Comparison of ENCODE assay signal across 16 cellular contexts in genomic region chr17:77879896-77880280, GRCh38.
"Had no signal": no experiment of that assay in that cellular context is flagged by ENCODE, and none has a peak within 500 bp of the region (broad histone marks: within the 10 kb centered on the region; RNA-seq: fewer than 3 reads in every experiment).

No MANE protein-coding gene starts in this region.

- H3K27ac ChIP-seq: esophagus squamous epithelium, parathyroid adenoma had no signal

- H3K4me1 ChIP-seq: parathyroid adenoma had no signal

- H3K4me3 Mint-ChIP-seq: activated CD4-positive, alpha-beta T cell treated with anti-CD3 and anti-CD28 coated beads, Interleukin-2, amount 10 ng/mL, durations not matched to agents 24 days and 14 days; activated T-cell treated with anti-CD3 and anti-CD28 coated beads, Interleukin-2, amount 50 U/mL, for 4 hours; dendritic cell treated with granulocyte-macrophage colony-stimulating factor and Interleukin-4, amounts not matched to agents 40 ng/mL and 50 ng/mL, for 4 days had no signal

- H3K27ac Mint-ChIP-seq: activated CD4-positive, alpha-beta T cell treated with anti-CD3 and anti-CD28 coated beads, Interleukin-2, amount 10 ng/mL, durations not matched to agents 24 days and 14 days had no signal

- H3K9me3 ChIP-seq: mucosa of descending colon had no signal

- H3K9ac ChIP-seq: parathyroid adenoma had no signal

- H3K36me3 ChIP-seq: esophagus squamous epithelium, heart right ventricle had no signal

- H2AFZ ChIP-seq: parathyroid adenoma had no signal

- H3K4me3 ChIP-seq: esophagus squamous epithelium, heart right ventricle, mucosa of descending colon had no signal

- H3K79me2 ChIP-seq: parathyroid adenoma had no signal

- H3K27me3 ChIP-seq: heart right ventricle had no signal

- ATAC-seq: activated T-cell treated with anti-CD3 and anti-CD28 coated beads, Interleukin-2, amount 50 U/mL, for 4 hours; heart right ventricle; mucosa of descending colon had no signal

- DNase-seq: activated CD4-positive, alpha-beta T cell treated with anti-CD3 and anti-CD28 coated beads, Interleukin-2, amount 10 ng/mL, durations not matched to agents 24 days and 14 days; activated CD8-positive, alpha-beta memory T cell treated with anti-CD3 and anti-CD28 coated beads, Interleukin-2, amount 50 U/mL, for 4 hours; activated naive CD4-positive, alpha-beta T cell treated with anti-CD3 and anti-CD28 coated beads, Interleukin-2, amount 50 U/mL, for 16 hours; activated T-cell treated with anti-CD3 and anti-CD28 coated beads, Interleukin-2, amount 50 U/mL, for 4 hours; amniotic stem cell; effector CD8-positive, alpha-beta T cell; esophagus squamous epithelium; mesenchymal stem cell; mucosa of descending colon; naive B cell; stimulated activated naive CD4-positive, alpha-beta T cell; T-helper 1 cell; T1000 had no signal
